9 cellular contexts compared by ENCODE assay signal in the genomic region with DNA sequence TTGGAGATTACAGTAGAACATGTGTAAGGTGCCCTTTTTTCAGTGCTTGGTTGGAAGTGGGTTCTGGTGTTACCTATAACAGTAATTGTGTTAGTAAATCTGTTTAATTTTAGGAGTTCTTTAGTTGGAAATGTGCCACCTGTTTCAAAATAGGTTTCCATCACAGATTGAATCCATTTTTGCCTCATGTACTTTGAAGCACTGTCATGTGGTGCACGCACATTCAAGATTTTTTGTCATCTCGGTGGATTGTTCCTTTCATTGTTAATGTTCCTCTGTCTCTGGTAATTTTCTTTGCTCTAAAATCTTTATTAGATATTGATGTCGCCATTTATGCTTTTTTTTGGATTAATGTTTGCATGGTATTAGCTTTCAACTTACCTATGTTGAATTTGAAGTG. TPM values are rescaled to one million over a fixed set of nuclear protein-coding genes. Genes with fewer than 3 reads are reported as not detected.
DNase-seq lines count a peak whose midpoint lies in the region; ATAC-seq and TF ChIP-seq lines count a peak whose summit lies in the region.
"Had no signal": no experiment of that assay in that cellular context is flagged by ENCODE, and none has a peak within 500 bp of the region (broad histone marks: within the 10 kb centered on the region; RNA-seq: fewer than 3 reads in every experiment).

No MANE protein-coding gene starts in this region.

- peaks cover 19% of the 10 kb centered on the region for H3F3A ChIP-seq in PC-9 (ENCODE audit: insufficient read depth, low read depth)

- TF ChIP-seq CTCF in PC-9 (conservative IDR thresholded peaks at IDR 0.05) (no peak), esophagus squamous epithelium (IDR thresholded peaks at IDR 0.05) (no peak)

- peaks cover 5% of the 10 kb centered on the region; the same call in 1 of the 2 replicates for H4K20me1 ChIP-seq in PC-9 (ENCODE audit: insufficient read depth)

- peaks cover 34% of the 10 kb centered on the region for H3K79me2 ChIP-seq in PC-9 (ENCODE audit: low read depth)

- no peak for ATAC-seq in HG03108 (IDR thresholded peaks at IDR 0.05; ENCODE audit: unreplicated experiment)

- H3K27me3 ChIP-seq in PC-9 (ENCODE audit: insufficient read depth, low read depth) (no peaks in the 10 kb centered on the region), esophagus squamous epithelium (no peaks in the 10 kb centered on the region)
- H3K27me3 ChIP-seq: transverse colon had no signal

- H3K36me3 ChIP-seq in PC-9 (ENCODE audit: low read depth) (no peaks in the 10 kb centered on the region), esophagus squamous epithelium (peaks cover 0 to 6% (median 0%) of the 10 kb centered on the region in 3 donors)
- H3K36me3 ChIP-seq: transverse colon had no signal

- H3K9me3 ChIP-seq in PC-9 (ENCODE audit: insufficient read depth, low read depth) (no peaks in the 10 kb centered on the region), esophagus squamous epithelium (no peaks in the 10 kb centered on the region)
- H3K9me3 ChIP-seq: transverse colon had no signal

- CTCF ChIA-PET in PC-9 (lab: Charles Lee): no interaction called here

- BruUV-seq in PC-9 (replicated peaks; lab: Mats Ljungman, UMichigan): no TSS peak

- H2AFZ ChIP-seq in PC-9: peak overlapping the region; percentile 94

- no peak overlapping the region for H3K27ac ChIP-seq in PC-9
- no peak overlapping the region for H3K27ac ChIP-seq in esophagus squamous epithelium

- H3K4me1 ChIP-seq in PC-9 (replicated peaks; ENCODE audit: insufficient read depth) (peaks cover 10% of the 10 kb centered on the region), esophagus squamous epithelium (peaks cover 3 to 36% (median 15%) of the 10 kb centered on the region in 3 donors)

- DNase-seq in DMS 273 (lab: John Stamatoyannopoulos, UW; ENCODE audit: unreplicated experiment) (peak; percentile 39), DMS 273 treated with DMSO at 0.1 percent for 48 hours (lab: John Stamatoyannopoulos, UW) (no peak), PC-9 (no peak), esophagus squamous epithelium (lab: John Stamatoyannopoulos, UW) (no peak), skeletal muscle cell (ENCODE audit: low read depth) (no peak), NCI-H1436 treated with DMSO at 0.1 percent for 48 hours (lab: John Stamatoyannopoulos, UW) (no peak), NCI-H2029 treated with DMSO at 0.1 percent for 48 hours (lab: John Stamatoyannopoulos, UW) (no peak)
- DNase-seq: transverse colon had no signal

- WGBS in esophagus squamous epithelium, 2 donors: 82 to 85% methylated on average over 3 of the region's 3 CpGs

- peak overlapping the region; percentile 94 for H3K4me2 ChIP-seq in PC-9

- H3K9me2 ChIP-seq in PC-9 (ENCODE audit: insufficient read depth): no peaks in the 10 kb centered on the region

- H3K4me3 ChIP-seq in PC-9: peak overlapping the region; percentile 97
- H3K4me3 ChIP-seq in esophagus squamous epithelium: peak overlapping the region in 3 of 4 donors; percentile 54 to 98 (median 97)
- H3K4me3 ChIP-seq in skeletal muscle cell (ENCODE audit: low read depth, low read length): peak overlapping the region; percentile 82

- intact Hi-C loops in PC-9 (cut with micrococcal nuclease; ENCODE audit: unreplicated experiment) (no loop called here), esophagus squamous epithelium (cut with DNase I) (no loop called here)

- POLR2A ChIA-PET in PC-9 (lab: Charles Lee; ENCODE audit: unreplicated experiment): no interaction called here

- TF ChIP-seq POLR2A in esophagus squamous epithelium (IDR thresholded peaks at IDR 0.05): no peak

RNA-seq across cellular contexts. Expression of a gene that starts 1.3 kb away (rescaled TPM):
- total RNA-seq in PC-9 (2021) (8.6 and 13.0 TPM in 2 replicates), esophagus squamous epithelium (10 to 100 TPM; 12.9 to 46.7 (median 22.0) TPM)
